Comparison of ENCODE assay signal across 1 cellular context in the genomic region with DNA sequence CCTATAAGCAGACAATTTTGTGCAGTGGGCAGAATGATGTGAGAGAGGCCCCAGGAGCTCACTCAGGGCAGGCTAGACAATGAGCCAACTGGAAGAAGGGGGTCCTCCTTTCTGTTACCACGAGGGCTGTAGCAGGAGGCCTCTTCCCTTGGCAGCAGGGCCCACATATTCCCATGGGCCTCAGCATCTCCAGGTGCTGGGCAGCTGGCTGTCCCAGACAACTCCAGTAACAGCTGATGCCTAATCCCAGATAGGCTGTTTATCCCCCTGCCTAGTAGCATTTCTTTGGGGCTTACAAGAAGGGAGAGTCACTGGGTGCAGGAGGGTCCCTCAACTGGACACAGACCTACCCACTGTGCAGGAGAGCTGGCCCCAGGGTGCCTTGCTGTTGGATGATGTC.
TF ChIP-seq lines count a peak whose summit lies in the region.

No MANE protein-coding gene starts in this region.

TF ChIP-seq in SK-N-SH treated with all-trans-retinoic acid at 6 μM for 48 hours, 23 proteins besides CTCF, POLR2A, EP300 and RAD21 (continued from another document):
- no peak for TF ChIP-seq TOX (CRISPR knock-in tag; IDR thresholded peaks at IDR 0.05; ENCODE audit: borderline replicate concordance)
